In genomic region chr17:4365103-4365627, GRCh38 we compare ENCODE assay signal across 8 cellular contexts. TPM values are rescaled to one million over a fixed set of nuclear protein-coding genes. Genes with fewer than 3 reads are reported as not detected.
DNase-seq lines count a peak whose midpoint lies in the region; ATAC-seq, FAIRE-seq and TF ChIP-seq lines count a peak whose summit lies in the region.

No MANE protein-coding gene starts in this region.

- CTCF ChIA-PET in GM10248 (lab: Yijun Ruan, JAX) = no interaction called here

- TF ChIP-seq POLR2A in thyroid gland (IDR thresholded peaks at IDR 0.05) = peak; percentile 13 to 76

- intact Hi-C loops in pancreas (cut with DNase I) = no loop called here
- intact Hi-C loops in thyroid gland (cut with DNase I) = loop anchor here (5.0 kb wide), 1 partner anchor 223 kb away; the partner anchor contains the start of genes CYB5D2 and ZZEF1

- H3K9me3 ChIP-seq in adipocyte (ENCODE audit: control insufficient read depth, low read length) = no peaks in the 10 kb centered on the region
- no peaks in the 10 kb centered on the region for H3K9me3 ChIP-seq in cardiac muscle cell (ENCODE audit: low read depth)
- H3K9me3 ChIP-seq in pancreas = no peaks in the 10 kb centered on the region
- no peaks in the 10 kb centered on the region for H3K9me3 ChIP-seq in thyroid gland

- no peak for TF ChIP-seq CTCF in GM10248 (IDR thresholded peaks at IDR 0.05; ENCODE audit: control extremely low read depth, extremely low read depth, low read depth, missing control alignments)
- no peak for TF ChIP-seq CTCF in cardiac muscle cell (IDR thresholded peaks at IDR 0.05; ENCODE audit: low read depth, low read length)
- no peak for TF ChIP-seq CTCF in pancreas (IDR thresholded peaks at IDR 0.05)
- TF ChIP-seq CTCF in thyroid gland (IDR thresholded peaks at IDR 0.05) = peak in 1 of 6 experiments; percentile 15

- H3K4me1 ChIP-seq in adipocyte (ENCODE audit: control insufficient read depth, insufficient read depth, low read length) = peaks cover 16% of the 10 kb centered on the region
- H3K4me1 ChIP-seq in cardiac muscle cell (ENCODE audit: low read depth) = peaks cover 4% of the 10 kb centered on the region
- H3K4me1 ChIP-seq in pancreas = peaks cover 4 to 11% (median 4%) of the 10 kb centered on the region in 3 donors
- peaks cover 8% of the 10 kb centered on the region in 2 donors for H3K4me1 ChIP-seq in thyroid gland

- DNase-seq in GM10248 (ENCODE audit: extremely low spot score) (peak; percentile 89), NCI-H1417 treated with DMSO at 0.1 percent for 48 hours (lab: John Stamatoyannopoulos, UW) (peak; percentile 51), SW 1271 (lab: John Stamatoyannopoulos, UW) (peak; percentile 78 to 93), adipocyte (ENCODE audit: low read depth) (peak; percentile 96), cardiac muscle cell (ENCODE audit: low read depth in 1 of 2, low spot score in 1 of 2) (peak; percentile 92 to 95), pancreas (peak; percentile 89 to 97 (median 92)), thyroid gland (peak; percentile 91)

- WGBS in pancreas, 2 donors = 0% methylated on average over 25 to 38 of the region's 38 CpGs
- 0 to 1% methylated on average over 5 to 18 of the region's 38 CpGs for WGBS in thyroid gland, 2 donors

- H3K4me3 ChIP-seq in adipocyte (ENCODE audit: low read length) (peak overlapping the region; percentile 86), cardiac muscle cell (peak overlapping the region; percentile 75), pancreas (peak overlapping the region; percentile 93 to 99 (median 98)), thyroid gland (replicated peaks in 1 of 3) (peak overlapping the region; percentile 94 to 97 (median 97))

- ATAC-seq in HG02759 (IDR thresholded peaks at IDR 0.05; ENCODE audit: unreplicated experiment) (peak; percentile 54), pancreas (peak; percentile 66 to 80 (median 75))

- H3K27ac ChIP-seq in cardiac muscle cell = peak overlapping the region; percentile 95
- H3K27ac ChIP-seq in pancreas = peak overlapping the region; percentile 84 to 95 (median 91)
- H3K27ac ChIP-seq in thyroid gland = peak overlapping the region; percentile 83 to 91 (median 90)

- POLR2A ChIA-PET in GM10248 (lab: Yijun Ruan, JAX) = interaction anchor here (1.3 kb wide), 1 partner anchor 10 kb away, joined by 4 read pairs; no protein-coding TSS in a partner anchor

- no peaks in the 10 kb centered on the region for H3K27me3 ChIP-seq in adipocyte (replicated peaks; ENCODE audit: control insufficient read depth, insufficient read depth, low read length)
- H3K27me3 ChIP-seq in cardiac muscle cell = no peaks in the 10 kb centered on the region
- H3K27me3 ChIP-seq in pancreas = no peaks in the 10 kb centered on the region
- H3K27me3 ChIP-seq in thyroid gland = no peaks in the 10 kb centered on the region

- H3K36me3 ChIP-seq in adipocyte (ENCODE audit: control insufficient read depth, insufficient read depth, low read length, severe bottlenecking) (no peaks in the 10 kb centered on the region), cardiac muscle cell (no peaks in the 10 kb centered on the region), pancreas (no peaks in the 10 kb centered on the region), thyroid gland (no peaks in the 10 kb centered on the region)

- H3K9ac ChIP-seq in adipocyte (ENCODE audit: low read length) = peak overlapping the region; percentile 96

- FAIRE-seq in pancreas (lab: Jason Lieb, UNC) = no peak

RNA-seq across cellular contexts. Expression of gene UBE2G1, which starts 1.3 kb away (rescaled TPM):
- 99.0 and 120 TPM in 2 replicates for total RNA-seq in cardiac muscle cell
- polyA plus RNA-seq in cardiac muscle cell = 107 and 123 TPM in 2 replicates
- 10 to 100 TPM; 19.7 to 29.3 (median 23.7) TPM for total RNA-seq in pancreas
- 1 to 10 TPM; 4.3 to 8.1 TPM for polyA plus RNA-seq in pancreas
- total RNA-seq in thyroid gland = 10 to 100 TPM; 39.1 to 58.0 (median 49.4) TPM

Comparison
In these comparisons a context has a peak if more than half of its experiments do, and no peak if none do; other contexts are left out.
1. Peak in every context shown above with its lines: DNase-seq, ATAC-seq, H3K4me3 ChIP-seq and H3K27ac ChIP-seq.